18 cellular contexts compared by ENCODE assay signal in the genomic region with DNA sequence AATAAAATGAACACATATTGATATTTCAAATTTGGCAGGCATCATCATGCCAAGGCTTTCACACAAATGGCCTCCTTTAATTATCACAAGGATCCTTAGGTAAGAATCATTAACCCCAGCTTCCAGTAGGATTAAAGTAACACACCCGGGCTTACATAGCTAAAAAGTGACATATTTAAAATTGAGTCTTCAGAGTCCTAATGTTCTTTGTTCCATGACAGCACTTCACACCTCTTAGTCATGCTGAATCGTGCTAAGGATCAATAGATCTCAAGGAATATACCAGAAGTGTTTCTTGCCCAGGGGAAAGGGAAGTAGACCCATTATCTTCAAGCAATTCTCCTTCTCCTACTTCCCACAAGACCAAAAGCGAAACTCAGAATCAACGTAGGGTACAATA.
"Had no signal": no experiment of that assay in that cellular context is flagged by ENCODE, and none has a peak within 500 bp of the region (broad histone marks: within the 10 kb centered on the region; RNA-seq: fewer than 3 reads in every experiment).

No MANE protein-coding gene starts in this region.

- DNase-seq: natural killer cell; nucleus accumbens; pancreas; right cardiac atrium; right lobe of liver; sigmoid colon; small intestine; stimulated activated CD4-positive, alpha-beta T cell treated with anti-CD3 and anti-CD28 coated beads, Interleukin-15, amount 100 ng/mL, for 24 hours; stimulated activated CD4-positive, alpha-beta T cell treated with anti-CD3 and anti-CD28 coated beads, Interleukin-2, amount 100 ng/mL, for 24 hours; stimulated activated CD4-positive, alpha-beta T cell treated with anti-CD3 and anti-CD28 coated beads, Interleukin-2, amount 100 ng/mL, for 48 hours; stimulated activated CD4-positive, alpha-beta T cell treated with anti-CD3 and anti-CD28 coated beads, Interleukin-4, amount 100 ng/mL, for 24 hours; stimulated activated naive B cell treated with anti-CD40 and anti-IgM and Interleukin-4, amounts not matched to agents 10 μg/mL and 1 μg/mL and 100 μg/mL, for 72 hours; stimulated activated naive CD4-positive, alpha-beta T cell treated with Interleukin-2 at 50 U/mL for 16 hours; stomach; thyroid gland; trophoblast cell; upper lobe of left lung had no signal

- ATAC-seq: natural killer cell; pancreas; right cardiac atrium; right lobe of liver; stimulated activated effector memory CD8-positive, alpha-beta T cell treated with anti-CD3 and anti-CD28 coated beads, Interleukin-12 subunit alpha, Interleukin-12 subunit beta, amount 100 ng/mL, for 72 hours; stimulated activated naive B cell treated with anti-CD40 and anti-IgM and Interleukin-4, amounts not matched to agents 10 μg/mL and 1 μg/mL and 100 μg/mL, for 72 hours had no signal
